30 cellular contexts compared by ENCODE assay signal in the genomic region with DNA sequence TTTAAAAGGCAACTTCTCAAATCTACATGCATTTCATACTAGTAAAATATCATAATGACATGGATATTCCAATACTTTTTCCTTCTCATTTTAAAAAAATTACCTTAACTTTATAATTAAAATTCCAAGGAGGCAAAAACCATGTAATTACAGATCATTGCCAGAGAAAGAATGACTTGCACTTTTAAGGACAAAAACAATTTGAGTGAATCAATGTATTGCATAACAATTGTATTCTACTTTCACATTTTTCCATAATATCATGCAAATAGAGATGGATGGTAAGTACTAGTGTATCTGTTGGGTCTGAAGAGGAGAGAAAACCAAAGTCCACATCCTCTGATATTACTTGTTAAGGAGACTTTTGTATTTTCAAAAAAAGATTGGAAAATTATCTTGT.
"Had no signal": no experiment of that assay in that cellular context is flagged by ENCODE, and none has a peak within 500 bp of the region (broad histone marks: within the 10 kb centered on the region; RNA-seq: fewer than 3 reads in every experiment).

No MANE protein-coding gene starts in this region.

- H3K4me1 ChIP-seq: gastrocnemius medialis, left ventricle myocardium inferior, suprapubic skin, tibial artery, upper lobe of right lung had no signal

- DNase-seq: activated CD4-positive, alpha-beta T cell treated with anti-CD3 and anti-CD28 coated beads for 48 hours; activated CD4-positive, alpha-beta T cell treated with anti-CD3 and anti-CD28 coated beads, Interleukin-2, amount 50 U/mL, for 48 hours; activated CD8-positive, alpha-beta memory T cell treated with anti-CD3 and anti-CD28 coated beads, Interleukin-2, amount 50 U/mL, for 4 hours; activated effector memory CD4-positive, alpha-beta T cell treated with anti-CD3 and anti-CD28 coated beads, Interleukin-2, amount 50 U/mL, for 16 hours; activated naive CD4-positive, alpha-beta T cell treated with anti-CD3 and anti-CD28 coated beads for 36 hours; activated naive CD8-positive, alpha-beta T cell treated with anti-CD3 and anti-CD28 coated beads, Interleukin-2, amount 10 ng/mL, durations not matched to agents 7 days and 5 days; activated T-cell treated with anti-CD3 and anti-CD28 coated beads, Interleukin-2, amount 50 U/mL, for 1 hour; amygdala; endodermal cell; gastrocnemius medialis; glutamatergic neuron; islet precursor cell; left ventricle myocardium inferior; mesendoderm; mucosa of descending colon; posterior cingulate gyrus; stimulated activated naive CD4-positive, alpha-beta T cell; T-helper 17 cell; T1000; tibial artery; upper lobe of right lung; WERI-Rb-1 had no signal

- H3K27ac Mint-ChIP-seq: activated naive CD4-positive, alpha-beta T cell treated with anti-CD3 and anti-CD28 coated beads for 36 hours; activated naive CD8-positive, alpha-beta T cell treated with anti-CD3 and anti-CD28 coated beads, Interleukin-2, amount 10 ng/mL, durations not matched to agents 7 days and 5 days; activated T-helper 1 cell treated with anti-CD3 and anti-CD28 coated beads, Interleukin-12 subunit alpha, Interleukin-12 subunit beta, Interleukin-2, Interleukin-4 antibody, amounts not matched to agents 30 ng/mL and 10 ng/mL and 1 ng/mL, durations not matched to agents 14 hours and 24 hours and 36 hours; dendritic cell treated with granulocyte-macrophage colony-stimulating factor and Interleukin-4, amounts not matched to agents 40 ng/mL and 50 ng/mL, for 4 days; endodermal cell; nephron; T-helper 17 cell had no signal

- H3K27ac ChIP-seq: esophagus muscularis mucosa, gastrocnemius medialis, left ventricle myocardium inferior, suprapubic skin, tibial artery, upper lobe of right lung, WERI-Rb-1 had no signal

- H3K27me3 ChIP-seq: esophagus muscularis mucosa, gastrocnemius medialis, suprapubic skin, tibial artery, upper lobe of right lung had no signal

- H3K4me3 ChIP-seq: esophagus muscularis mucosa, gastrocnemius medialis, left ventricle myocardium inferior, lung, mucosa of descending colon, suprapubic skin, tibial artery, upper lobe of right lung had no signal

- H3K4me3 Mint-ChIP-seq: activated naive CD4-positive, alpha-beta T cell treated with anti-CD3 and anti-CD28 coated beads for 36 hours; activated naive CD8-positive, alpha-beta T cell treated with anti-CD3 and anti-CD28 coated beads, Interleukin-2, amount 10 ng/mL, durations not matched to agents 7 days and 5 days; activated T-helper 1 cell treated with anti-CD3 and anti-CD28 coated beads, Interleukin-12 subunit alpha, Interleukin-12 subunit beta, Interleukin-2, Interleukin-4 antibody, amounts not matched to agents 30 ng/mL and 10 ng/mL and 1 ng/mL, durations not matched to agents 14 hours and 24 hours and 36 hours; central memory CD8-positive, alpha-beta T cell; dendritic cell treated with granulocyte-macrophage colony-stimulating factor and Interleukin-4, amounts not matched to agents 40 ng/mL and 50 ng/mL, for 4 days; endodermal cell; nephron; T-helper 17 cell had no signal

- H3K9me3 ChIP-seq: esophagus muscularis mucosa, gastrocnemius medialis, left ventricle myocardium inferior, mucosa of descending colon, suprapubic skin, tibial artery, upper lobe of right lung had no signal

- H3K36me3 ChIP-seq: esophagus muscularis mucosa, gastrocnemius medialis, left ventricle myocardium inferior, suprapubic skin, tibial artery, upper lobe of right lung, WERI-Rb-1 had no signal

- ATAC-seq: activated CD4-positive, CD25-positive, alpha-beta regulatory T cell treated with anti-CD3 and anti-CD28 coated beads, Interleukin-2, amount 50 U/mL, for 24 hours; gastrocnemius medialis; mucosa of descending colon; T-helper 17 cell; upper lobe of right lung had no signal

- H3K27me3 Mint-ChIP-seq: activated naive CD8-positive, alpha-beta T cell treated with anti-CD3 and anti-CD28 coated beads, Interleukin-2, amount 10 ng/mL, durations not matched to agents 7 days and 5 days; central memory CD8-positive, alpha-beta T cell; dendritic cell treated with granulocyte-macrophage colony-stimulating factor and Interleukin-4, amounts not matched to agents 40 ng/mL and 50 ng/mL, for 4 days; T-helper 17 cell had no signal

- H3K9me3 Mint-ChIP-seq: activated T-helper 1 cell treated with anti-CD3 and anti-CD28 coated beads, Interleukin-12 subunit alpha, Interleukin-12 subunit beta, Interleukin-2, Interleukin-4 antibody, amounts not matched to agents 30 ng/mL and 10 ng/mL and 1 ng/mL, durations not matched to agents 14 hours and 24 hours and 36 hours; central memory CD8-positive, alpha-beta T cell had no signal

- H3K4me1 Mint-ChIP-seq: activated naive CD8-positive, alpha-beta T cell treated with anti-CD3 and anti-CD28 coated beads, Interleukin-2, amount 10 ng/mL, durations not matched to agents 7 days and 5 days; central memory CD8-positive, alpha-beta T cell; nephron had no signal
